In genomic region chr1:184755226-184756065, GRCh38 we compare ENCODE assay signal across 8 cellular contexts. TPM values are rescaled to one million over a fixed set of nuclear protein-coding genes. Genes with fewer than 3 reads are reported as not detected.
A peak's percentile ranks its signal among the peaks of the same experiment; 100 is the strongest.
DNase-seq lines count a peak whose midpoint lies in the region; ATAC-seq and TF ChIP-seq lines count a peak whose summit lies in the region.

No MANE protein-coding gene starts in this region.

- ATAC-seq in HG02678 (IDR thresholded peaks at IDR 0.05; ENCODE audit: unreplicated experiment) (peak; percentile 2), left lung (peak; percentile 15)

- no peaks in the 10 kb centered on the region for H3K27me3 ChIP-seq in left lung
- H3K27me3 ChIP-seq in stomach smooth muscle (ENCODE audit: control insufficient read depth in 1 of 2, insufficient read depth in 2 of 2, low read length in 2 of 2), result no peaks in the 10 kb centered on the region

- no peaks in the 10 kb centered on the region for H3K9me3 ChIP-seq in left lung
- no peaks in the 10 kb centered on the region for H3K9me3 ChIP-seq in stomach smooth muscle (ENCODE audit: control insufficient read depth in 2 of 2, low read length in 2 of 2)

- TF ChIP-seq CTCF in left lung (IDR thresholded peaks at IDR 0.05), result no peak

- intact Hi-C loops in left lung (cut with DNase I), result no loop called here

- H3K4me1 ChIP-seq in left lung, result peaks cover 7 to 35% of the 10 kb centered on the region in 2 donors
- peaks cover 4% of the 10 kb centered on the region for H3K4me1 ChIP-seq in stomach smooth muscle (ENCODE audit: control insufficient read depth, insufficient read depth, low read length)

- no peaks in the 10 kb centered on the region for H3K36me3 ChIP-seq in left lung
- H3K36me3 ChIP-seq in stomach smooth muscle (ENCODE audit: control insufficient read depth in 2 of 2, insufficient read depth in 2 of 2, low read length in 2 of 2), result no peaks in the 10 kb centered on the region

- H3K9ac ChIP-seq in stomach smooth muscle (ENCODE audit: low read length in 2 of 2), result peak overlapping the region; percentile 66 to 78

- DNase-seq in activated gamma-delta T cell treated with anti-CD3 and anti-CD28 coated beads, Interleukin-2, amount 50 U/mL, for 16 hours (ENCODE audit: low read depth), result peak; percentile 1
- no peak for DNase-seq in activated gamma-delta T cell treated with Interleukin-2 at 50 U/mL for 16 hours
- DNase-seq in RKO (ENCODE audit: low spot score), result peak; percentile 60
- peak; percentile 24 for DNase-seq in central memory CD4-positive, alpha-beta T cell
- no peak for DNase-seq in left lung
- DNase-seq in medulla oblongata (ENCODE audit: extremely low spot score), result no peak

- H3K4me3 ChIP-seq in left lung (peak overlapping the region; percentile 50 to 100), stomach smooth muscle (ENCODE audit: low read length in 2 of 2) (peak overlapping the region; percentile 73 to 91)

- H3K27ac ChIP-seq in left lung, result peak overlapping the region; percentile 74 to 98
- H3K27ac ChIP-seq in stomach smooth muscle (ENCODE audit: low read length), result peak overlapping the region; percentile 56

RNA-seq across cellular contexts. Expression of gene EDEM3, which starts 0.8 kb away (rescaled TPM):
- 10 to 100 TPM; 31.6 to 42.8 TPM for total RNA-seq in left lung

Comparison
In these comparisons a context has a peak if more than half of its experiments do, and no peak if none do; other contexts are left out.
1. DNase-seq: peak in activated gamma-delta T cell treated with anti-CD3 and anti-CD28 coated beads, Interleukin-2, amount 50 U/mL, for 16 hours (single experiment), RKO (single experiment) and central memory CD4-positive, alpha-beta T cell (single experiment); none in activated gamma-delta T cell treated with Interleukin-2 at 50 U/mL for 16 hours (single experiment), left lung (0 of 2) and medulla oblongata (single experiment).